Comparison of ENCODE assay signal across 12 cellular contexts in the genomic region with DNA sequence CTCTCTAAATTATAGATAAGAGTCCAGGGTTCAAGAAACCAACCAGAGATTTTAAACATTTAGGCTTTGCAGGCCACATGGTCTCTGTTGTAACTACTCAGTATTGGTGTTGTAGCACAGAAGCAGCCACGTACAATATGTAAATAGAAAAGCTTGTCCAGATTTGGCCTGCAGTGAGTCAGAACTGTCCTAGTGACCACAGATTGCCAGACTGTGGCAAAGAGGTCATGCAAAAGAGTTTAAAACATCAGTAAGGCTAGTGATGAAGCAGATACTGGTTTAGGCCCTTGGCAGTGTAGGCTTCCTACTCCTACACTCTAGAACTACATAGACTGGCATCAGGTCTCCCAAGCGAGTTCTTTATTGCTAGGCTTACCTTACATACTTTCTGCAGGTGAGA.
DNase-seq lines count a peak whose midpoint lies in the region; ATAC-seq and TF ChIP-seq lines count a peak whose summit lies in the region.
"Had no signal": no experiment of that assay in that cellular context is flagged by ENCODE, and none has a peak within 500 bp of the region (broad histone marks: within the 10 kb centered on the region; RNA-seq: fewer than 3 reads in every experiment).

No MANE protein-coding gene starts in this region.

- intact Hi-C loops in left lung (cut with DNase I): no loop called here

- ATAC-seq in GM18867 (IDR thresholded peaks at IDR 0.05; ENCODE audit: unreplicated experiment): peak; percentile 98
- peak; percentile 97 for ATAC-seq in HG02571 (IDR thresholded peaks at IDR 0.05; ENCODE audit: unreplicated experiment)
- peak; percentile 99 for ATAC-seq in HG03565 (IDR thresholded peaks at IDR 0.05; ENCODE audit: unreplicated experiment)
- ATAC-seq in left lung: no peak

- H3K18ac ChIP-seq in mesenchymal stem cell (ENCODE audit: low read depth in 1 of 2, low read length in 2 of 2): no peak overlapping the region

- H3K14ac ChIP-seq in mesenchymal stem cell (ENCODE audit: low read length in 2 of 2): no peak overlapping the region

- 43% methylated on average over 2 of the region's 2 CpGs for WGBS in mesenchymal stem cell

- no peak overlapping the region for H2AK5ac ChIP-seq in mesenchymal stem cell (ENCODE audit: low read length, severe bottlenecking)

- H3K9me3 ChIP-seq in mesenchymal stem cell (ENCODE audit: control insufficient read depth, low read length) (peaks cover 14% of the 10 kb centered on the region), left lung (peaks cover 0 to 4% of the 10 kb centered on the region in 2 donors)
- H3K9me3 ChIP-seq: ovary had no signal

- DNase-seq in mesenchymal stem cell (peak; percentile 29), amniotic stem cell (lab: John Stamatoyannopoulos, UW) (no peak), activated gamma-delta T cell treated with Interleukin-2 at 50 U/mL for 16 hours (no peak), NCI-H526 (lab: John Stamatoyannopoulos, UW) (no peak), left lung (no peak)
- DNase-seq: activated naive CD8-positive, alpha-beta T cell treated with anti-CD3 and anti-CD28 coated beads for 36 hours; NCI-H1105 treated with DMSO at 0.1 percent for 48 hours; ovary; stimulated activated naive B cell treated with anti-CD40 and anti-IgM and Interleukin-4, amounts not matched to agents 10 μg/mL and 1 μg/mL and 100 μg/mL, for 72 hours had no signal

- no peak overlapping the region for H2AFZ ChIP-seq in mesenchymal stem cell (ENCODE audit: low read depth, low read length)

- no peak overlapping the region for H4K91ac ChIP-seq in mesenchymal stem cell (ENCODE audit: low read length)

- no peak overlapping the region for H4K8ac ChIP-seq in mesenchymal stem cell (ENCODE audit: low read length)

- H3K9ac ChIP-seq in mesenchymal stem cell (ENCODE audit: low read length): no peak overlapping the region

- no peak overlapping the region for H3K4ac ChIP-seq in mesenchymal stem cell (ENCODE audit: low read depth in 1 of 2, low read length in 2 of 2)

- H2BK120ac ChIP-seq in mesenchymal stem cell (ENCODE audit: low read depth, low read length): no peak overlapping the region

- H3K27me3 ChIP-seq in mesenchymal stem cell (ENCODE audit: control insufficient read depth in 1 of 2, insufficient read depth in 1 of 2, low read length in 2 of 2): no peaks in the 10 kb centered on the region
- H3K27me3 ChIP-seq in left lung: no peaks in the 10 kb centered on the region
- H3K27me3 ChIP-seq: ovary had no signal

- H3K4me3 ChIP-seq in mesenchymal stem cell (ENCODE audit: insufficient read depth in 1 of 2, low read depth in 1 of 2, low read length in 2 of 2): no peak overlapping the region
- no peak overlapping the region for H3K4me3 ChIP-seq in left lung
- H3K4me3 ChIP-seq: ovary had no signal

- H3K27ac ChIP-seq in mesenchymal stem cell (ENCODE audit: low read length, poor library complexity, severe bottlenecking) (no peak overlapping the region), left lung (no peak overlapping the region)
- H3K27ac ChIP-seq: ovary had no signal

- no peak overlapping the region for H2BK5ac ChIP-seq in mesenchymal stem cell (ENCODE audit: low read depth, low read length, poor library complexity, severe bottlenecking)

- H3K23ac ChIP-seq in mesenchymal stem cell (ENCODE audit: low read length in 2 of 2): no peak overlapping the region

- no peaks in the 10 kb centered on the region for H3K36me3 ChIP-seq in mesenchymal stem cell (ENCODE audit: control insufficient read depth in 1 of 2, insufficient read depth in 2 of 2, low read depth in 1 of 2, low read length in 2 of 2)
- no peaks in the 10 kb centered on the region for H3K36me3 ChIP-seq in left lung
- H3K36me3 ChIP-seq: ovary had no signal

- H3K4me1 ChIP-seq in mesenchymal stem cell (ENCODE audit: control insufficient read depth, insufficient read depth, low read depth, low read length) (no peaks in the 10 kb centered on the region), left lung (no peaks in the 10 kb centered on the region)

- TF ChIP-seq CTCF in left lung (IDR thresholded peaks at IDR 0.05): no peak

- H3K79me1 ChIP-seq in mesenchymal stem cell (replicated peaks; ENCODE audit: low read length, poor library complexity, severe bottlenecking): no peaks in the 10 kb centered on the region

- H2BK12ac ChIP-seq in mesenchymal stem cell (ENCODE audit: low read length in 2 of 2): no peak overlapping the region

- no peak overlapping the region for H2BK15ac ChIP-seq in mesenchymal stem cell (ENCODE audit: low read depth, poor library complexity, severe bottlenecking)

- H3K4me2 ChIP-seq in mesenchymal stem cell (ENCODE audit: low read length, poor library complexity, severe bottlenecking): no peak overlapping the region
